1 cellular context compared by ENCODE assay signal in the genomic region with DNA sequence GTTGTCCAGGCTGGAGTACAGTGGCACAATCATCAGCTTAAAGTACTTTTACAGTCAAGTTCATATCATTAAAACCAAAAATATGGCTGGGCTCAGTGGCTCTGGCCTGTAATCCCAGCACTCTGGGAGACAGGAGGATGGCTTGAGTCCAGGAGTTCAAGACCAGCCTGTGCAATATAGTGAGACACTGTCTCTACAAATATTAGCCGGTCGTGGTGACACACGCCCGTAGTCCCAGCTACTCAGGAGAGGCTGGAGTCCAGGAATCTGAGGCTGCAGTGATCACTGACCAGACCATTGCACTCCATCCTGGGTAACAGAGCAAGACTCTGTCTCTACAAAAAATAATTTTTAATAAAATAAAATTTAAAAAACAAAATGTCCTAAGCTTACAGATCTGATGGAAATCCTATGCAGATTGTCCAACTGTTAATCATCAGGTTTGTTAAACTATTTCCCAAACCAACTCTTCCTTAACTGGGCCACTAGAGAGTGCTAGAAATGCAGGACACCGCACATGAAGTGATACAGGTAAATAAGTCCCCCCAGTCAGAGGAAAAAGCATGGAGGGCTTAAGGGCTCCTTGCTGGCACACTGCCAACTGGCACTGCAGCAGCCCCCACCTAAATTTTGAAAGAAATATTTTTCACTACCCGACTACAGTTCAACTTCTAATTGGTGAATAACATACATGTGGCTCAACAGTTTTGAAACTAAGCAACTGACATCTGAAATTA.
TF ChIP-seq lines count a peak whose summit lies in the region.

No MANE protein-coding gene starts in this region.

TF ChIP-seq in K562, 482 proteins besides CTCF, POLR2A, EP300 and RAD21 (continues in another document):
- TF ChIP-seq RBM34 (IDR thresholded peaks at IDR 0.05; ENCODE audit: borderline replicate concordance, insufficient read depth, low read length) = no peak
- TF ChIP-seq E2F3 (CRISPR knock-in tag; IDR thresholded peaks at IDR 0.05) = no peak
- no peak for TF ChIP-seq CHD4 (IDR thresholded peaks at IDR 0.05; ENCODE audit: insufficient read depth, insufficient replicate concordance, low read depth, low read length, poor library complexity, severe bottlenecking)
- no peak for TF ChIP-seq ZFPM2 (CRISPR knock-in tag; IDR thresholded peaks at IDR 0.05)
- TF ChIP-seq RFX1 (IDR thresholded peaks at IDR 0.05) = 0 out of 2 replicates have a peak, but pooled peaks have one; percentile 3
- TF ChIP-seq ZBTB7A (IDR thresholded peaks at IDR 0.05; ENCODE audit: borderline replicate concordance, control insufficient read depth, low read depth, low read length) = peak; percentile 52; the same call in 1 of the 2 replicates
- TF ChIP-seq ZBTB11 (CRISPR knock-in tag; IDR thresholded peaks at IDR 0.05) = peak in 1 of 3 experiments; percentile 59; a peak in 2 of 6 replicates
- no peak for TF ChIP-seq ARID2 (IDR thresholded peaks at IDR 0.05)
- no peak for TF ChIP-seq GABPB2 (CRISPR knock-in tag; conservative IDR thresholded peaks at IDR 0.05)
- no peak for TF ChIP-seq U2AF2 (optimal IDR thresholded peaks at IDR 0.05; ENCODE audit: low read depth, low read length)
- no peak for TF ChIP-seq ZNF57 (CRISPR knock-in tag; IDR thresholded peaks at IDR 0.05)
- no peak for TF ChIP-seq ZNF239 (CRISPR knock-in tag; IDR thresholded peaks at IDR 0.05)
- no peak for TF ChIP-seq TAF9B (IDR thresholded peaks at IDR 0.05; ENCODE audit: partially characterized antibody)
- no peak for TF ChIP-seq ZNF253 (CRISPR knock-in tag; conservative IDR thresholded peaks at IDR 0.05)
- TF ChIP-seq HNRNPK (IDR thresholded peaks at IDR 0.05; ENCODE audit: low read depth, low read length, poor library complexity, severe bottlenecking) = no peak
- TF ChIP-seq, protein P1, sequence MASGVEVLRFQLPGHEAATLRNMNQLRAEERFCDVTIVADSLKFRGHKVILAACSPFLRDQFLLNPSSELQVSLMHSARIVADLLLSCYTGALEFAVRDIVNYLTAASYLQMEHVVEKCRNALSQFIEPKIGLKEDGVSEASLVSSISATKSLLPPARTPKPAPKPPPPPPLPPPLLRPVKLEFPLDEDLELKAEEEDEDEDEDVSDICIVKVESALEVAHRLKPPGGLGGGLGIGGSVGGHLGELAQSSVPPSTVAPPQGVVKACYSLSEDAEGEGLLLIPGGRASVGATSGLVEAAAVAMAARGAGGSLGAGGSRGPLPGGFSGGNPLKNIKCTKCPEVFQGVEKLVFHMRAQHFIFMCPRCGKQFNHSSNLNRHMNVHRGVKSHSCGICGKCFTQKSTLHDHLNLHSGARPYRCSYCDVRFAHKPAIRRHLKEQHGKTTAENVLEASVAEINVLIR (CRISPR knock-in tag; IDR thresholded peaks at IDR 0.05) = no peak
- no peak for TF ChIP-seq HBP1 (CRISPR knock-in tag; IDR thresholded peaks at IDR 0.05)
- 0 out of 2 replicates have a peak, but pooled peaks have one; percentile 43 for TF ChIP-seq ZEB2 (IDR thresholded peaks at IDR 0.05)
- no peak for TF ChIP-seq BDP1 (IDR thresholded peaks at IDR 0.05; ENCODE audit: insufficient read depth, insufficient read length)
- TF ChIP-seq RBFOX2 (IDR thresholded peaks at IDR 0.05; ENCODE audit: low read depth, low read length) = no peak
- no peak for TF ChIP-seq ZNF12 (CRISPR knock-in tag; IDR thresholded peaks at IDR 0.05)
- TF ChIP-seq JUNB (CRISPR knock-in tag; conservative IDR thresholded peaks at IDR 0.05) = no peak
- TF ChIP-seq SREBF2 (CRISPR knock-in tag; IDR thresholded peaks at IDR 0.05) = no peak
- TF ChIP-seq TARDBP (IDR thresholded peaks at IDR 0.05) = no peak
- no peak for TF ChIP-seq KHSRP (IDR thresholded peaks at IDR 0.05)
- no peak for TF ChIP-seq ZSCAN29 (IDR thresholded peaks at IDR 0.05)
- no peak for TF ChIP-seq HMGXB4 (CRISPR knock-in tag; IDR thresholded peaks at IDR 0.05)
- no peak for TF ChIP-seq EP400 (IDR thresholded peaks at IDR 0.05)
- TF ChIP-seq VEZF1 (CRISPR knock-in tag; IDR thresholded peaks at IDR 0.05) = 0 out of 2 replicates have a peak, but pooled peaks have one; percentile 1
- no peak for TF ChIP-seq CBFA2T2 (conservative IDR thresholded peaks at IDR 0.05)
- no peak for TF ChIP-seq ZNF583 (CRISPR knock-in tag; IDR thresholded peaks at IDR 0.05)
- TF ChIP-seq HMBOX1 (IDR thresholded peaks at IDR 0.05) = no peak; the same call in 1 of the 2 replicates
- no peak for TF ChIP-seq BHLHE40 (IDR thresholded peaks at IDR 0.05; ENCODE audit: low read length)
- TF ChIP-seq CREBBP (IDR thresholded peaks at IDR 0.05; ENCODE audit: low read depth, low read length) = no peak
- TF ChIP-seq KDM1A (IDR thresholded peaks at IDR 0.05) = no peak
- 0 out of 4 replicates have a peak, but pooled peaks of 1 of the 2 experiments have one; percentile 31 for TF ChIP-seq FOXK2 (conservative IDR thresholded peaks at IDR 0.05 in 1 of 2, IDR thresholded peaks at IDR 0.05 in 1 of 2; ENCODE audit: low read depth in 2 of 2)
- TF ChIP-seq USF1 (CRISPR knock-in tag; IDR thresholded peaks at IDR 0.05) = no peak
- no peak for TF ChIP-seq NCOR1 (IDR thresholded peaks at IDR 0.05)
- no peak for TF ChIP-seq HSF4 (CRISPR knock-in tag; IDR thresholded peaks at IDR 0.05; ENCODE audit: borderline replicate concordance)
- TF ChIP-seq RBM25 (IDR thresholded peaks at IDR 0.05; ENCODE audit: low read depth, low read length, severe bottlenecking) = no peak
- TF ChIP-seq FOXA3 (CRISPR knock-in tag; conservative IDR thresholded peaks at IDR 0.05 in 1 of 2, IDR thresholded peaks at IDR 0.05 in 1 of 2) = no peak
- no peak for TF ChIP-seq ZKSCAN8 (CRISPR knock-in tag; IDR thresholded peaks at IDR 0.05)
- peak; percentile 81 for TF ChIP-seq SMAD1 (IDR thresholded peaks at IDR 0.05; ENCODE audit: low read depth, low read length, partially characterized antibody)
- no peak for TF ChIP-seq ZFX (CRISPR knock-in tag; IDR thresholded peaks at IDR 0.05)
- peak; percentile 99 for TF ChIP-seq NFIC (IDR thresholded peaks at IDR 0.05)
- TF ChIP-seq ZNF449 (CRISPR knock-in tag; IDR thresholded peaks at IDR 0.05) = no peak
- TF ChIP-seq MYNN (IDR thresholded peaks at IDR 0.05) = no peak
- TF ChIP-seq MYNN (CRISPR knock-in tag; IDR thresholded peaks at IDR 0.05) = no peak
- peak in 1 of 2 experiments; percentile 58 for TF ChIP-seq NCOA2 (IDR thresholded peaks at IDR 0.05; ENCODE audit: partially characterized antibody in 2 of 2)
- no peak for TF ChIP-seq ZNF740 (CRISPR knock-in tag; IDR thresholded peaks at IDR 0.05)
- TF ChIP-seq ZNF740 (tag; IDR thresholded peaks at IDR 0.05) = no peak
- TF ChIP-seq ZC3H11A (IDR thresholded peaks at IDR 0.05; ENCODE audit: low read depth, low read length) = no peak
- peak; percentile 97 for TF ChIP-seq NFIX (CRISPR knock-in tag; IDR thresholded peaks at IDR 0.05; ENCODE audit: low read depth)
- TF ChIP-seq, protein P2, sequence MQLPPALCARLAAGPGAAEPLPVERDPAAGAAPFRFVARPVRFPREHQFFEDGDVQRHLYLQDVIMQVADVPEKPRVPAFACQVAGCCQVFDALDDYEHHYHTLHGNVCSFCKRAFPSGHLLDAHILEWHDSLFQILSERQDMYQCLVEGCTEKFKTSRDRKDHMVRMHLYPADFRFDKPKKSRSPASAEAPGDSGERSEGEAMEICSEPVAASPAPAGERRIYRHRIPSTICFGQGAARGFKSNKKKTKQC (CRISPR knock-in tag; IDR thresholded peaks at IDR 0.05) = no peak
- TF ChIP-seq STAG1 (CRISPR knock-in tag; IDR thresholded peaks at IDR 0.05; ENCODE audit: borderline replicate concordance) = no peak
